ENCODE assay signal across 8 cellular contexts in the genomic region with DNA sequence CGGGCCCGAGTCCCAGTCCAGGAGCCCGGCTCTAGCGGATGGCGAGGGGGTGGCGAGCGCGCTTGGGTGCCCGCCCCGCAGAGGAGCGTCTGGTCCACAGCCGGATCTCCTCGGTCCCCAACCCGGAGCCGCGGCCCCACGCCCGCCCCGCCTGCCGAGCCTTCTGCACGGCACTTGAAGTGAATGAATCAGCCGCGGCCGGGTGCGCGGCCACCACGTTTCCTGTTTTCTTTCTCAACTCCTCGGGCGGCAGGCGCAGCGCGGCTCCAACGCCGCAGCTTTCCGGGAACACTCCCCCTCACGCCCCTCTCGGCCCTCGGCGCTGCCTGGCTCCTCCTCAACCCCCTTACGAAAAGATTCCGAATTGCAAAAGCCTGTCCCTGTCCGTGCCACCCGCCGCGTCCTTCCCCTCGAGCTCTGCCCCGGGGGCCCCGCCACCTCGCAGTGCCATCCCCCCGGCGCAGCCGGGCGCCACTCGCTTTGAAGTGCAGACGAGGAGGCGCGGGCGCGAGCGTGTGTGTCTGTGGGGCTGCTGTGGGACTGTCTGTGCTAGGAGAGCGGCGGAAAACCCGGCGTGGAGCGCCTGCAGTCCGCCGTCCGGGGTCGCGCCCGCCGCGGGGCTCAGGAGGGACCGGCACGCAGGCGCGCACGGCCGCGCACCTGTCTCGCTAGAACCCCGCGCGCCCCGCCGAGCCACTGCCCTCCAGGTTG.
DNase-seq lines count a peak whose midpoint lies in the region; ATAC-seq and TF ChIP-seq lines count a peak whose summit lies in the region.

No MANE protein-coding gene starts in this region.

- TF ChIP-seq CTCF in CD4-positive, alpha-beta T cell (IDR thresholded peaks at IDR 0.05): no peak

- POLR2A ChIA-PET in CD4-positive, alpha-beta T cell (lab: Charles Lee): interaction anchor here (0.7 to 1.9 kb wide), 19 partner anchors 8 to 153 kb away, joined by 3 to 155 read pairs (median 3); no protein-coding TSS in a partner anchor

- under 1% methylated on average over 86 of the region's 86 CpGs for WGBS in right cardiac atrium

- H3K9me3 ChIP-seq in CD4-positive, alpha-beta T cell (ENCODE audit: control insufficient read depth, low read length): no peaks in the 10 kb centered on the region
- no peaks in the 10 kb centered on the region for H3K9me3 ChIP-seq in right cardiac atrium (ENCODE audit: control insufficient read depth, low read length)

- peak; percentile 86 to 94 (median 88) for DNase-seq in CD4-positive, alpha-beta T cell
- DNase-seq in HPDE6-E6E7 (ENCODE audit: extremely low spot score): peak; percentile 52
- DNase-seq in T-helper 1 cell: peak; percentile 73 to 96 (median 85)
- peak; percentile 34 for DNase-seq in amniotic stem cell (lab: John Stamatoyannopoulos, UW)
- peak; percentile 92 to 95 (median 93) for DNase-seq in right cardiac atrium
- DNase-seq in retina: peak; percentile 91
- no peak for DNase-seq in NCI-H2081 (lab: John Stamatoyannopoulos, UW)

- peak overlapping the region; percentile 96 for H3K27ac Mint-ChIP-seq in CD4-positive, alpha-beta T cell

- peaks cover 69% of the 10 kb centered on the region for H3K4me1 Mint-ChIP-seq in CD4-positive, alpha-beta T cell (ENCODE audit: low read depth)

- H3K27me3 ChIP-seq in CD4-positive, alpha-beta T cell (ENCODE audit: control insufficient read depth, insufficient read depth, low read length): no peaks in the 10 kb centered on the region
- no peaks in the 10 kb centered on the region for H3K27me3 ChIP-seq in right cardiac atrium (ENCODE audit: control insufficient read depth, insufficient read depth)

- H3K27ac ChIP-seq in CD4-positive, alpha-beta T cell (ENCODE audit: low read depth, low read length): peak overlapping the region; percentile 89
- peak overlapping the region; percentile 80 for H3K27ac ChIP-seq in right cardiac atrium (ENCODE audit: low read length)

- intact Hi-C loops in CD4-positive, alpha-beta T cell (cut with DNase I, micrococcal nuclease): loop anchor here (1.0 to 10.0 kb wide), 5 partner anchors 48 to 325 kb away; no protein-coding TSS in a partner anchor
- intact Hi-C loops in right cardiac atrium (cut with DNase I): loop anchor here in 3 of 4 donors (5.0 to 10.0 kb wide), 4 partner anchors 88 to 325 kb away; no protein-coding TSS in a partner anchor

- peaks cover 34% of the 10 kb centered on the region for H3K36me3 Mint-ChIP-seq in CD4-positive, alpha-beta T cell (ENCODE audit: low read depth)

- peaks cover 2% of the 10 kb centered on the region for H3K4me1 ChIP-seq in right cardiac atrium (ENCODE audit: control insufficient read depth, insufficient read depth, low read length)

- no peaks in the 10 kb centered on the region for H3K9me3 Mint-ChIP-seq in CD4-positive, alpha-beta T cell

- peak; percentile 79 for ATAC-seq in CD4-positive, alpha-beta T cell (ENCODE audit: poor library complexity)
- peak; percentile 69 for ATAC-seq in GM19467 (IDR thresholded peaks at IDR 0.05; ENCODE audit: unreplicated experiment)
- ATAC-seq in right cardiac atrium: peak; percentile 82 to 86

- CTCF ChIA-PET in CD4-positive, alpha-beta T cell (lab: Charles Lee): interaction anchor here (0.8 to 1.8 kb wide), 3 partner anchors 85 to 135 kb away, joined by 4 to 19 read pairs (median 8); no protein-coding TSS in a partner anchor

- H3K4me3 Mint-ChIP-seq in CD4-positive, alpha-beta T cell: peak overlapping the region; percentile 86

- H3K4me3 ChIP-seq in right cardiac atrium (ENCODE audit: low read length): peak overlapping the region; percentile 61

- no peaks in the 10 kb centered on the region for H3K27me3 Mint-ChIP-seq in CD4-positive, alpha-beta T cell

Comparison
In these comparisons a context has a peak if more than half of its experiments do, and no peak if none do; other contexts are left out.
1. DNase-seq: peak in CD4-positive, alpha-beta T cell (10 of 10), HPDE6-E6E7 (single experiment), T-helper 1 cell (5 of 5), amniotic stem cell (single experiment), right cardiac atrium (3 of 3) and retina (single experiment); none in NCI-H2081 (0 of 2).
2. Peak in every context shown above with its lines, with median percentiles within 50 percentile points of each other: ATAC-seq.